Comparison of ENCODE assay signal across 1 cellular context in the genomic region with DNA sequence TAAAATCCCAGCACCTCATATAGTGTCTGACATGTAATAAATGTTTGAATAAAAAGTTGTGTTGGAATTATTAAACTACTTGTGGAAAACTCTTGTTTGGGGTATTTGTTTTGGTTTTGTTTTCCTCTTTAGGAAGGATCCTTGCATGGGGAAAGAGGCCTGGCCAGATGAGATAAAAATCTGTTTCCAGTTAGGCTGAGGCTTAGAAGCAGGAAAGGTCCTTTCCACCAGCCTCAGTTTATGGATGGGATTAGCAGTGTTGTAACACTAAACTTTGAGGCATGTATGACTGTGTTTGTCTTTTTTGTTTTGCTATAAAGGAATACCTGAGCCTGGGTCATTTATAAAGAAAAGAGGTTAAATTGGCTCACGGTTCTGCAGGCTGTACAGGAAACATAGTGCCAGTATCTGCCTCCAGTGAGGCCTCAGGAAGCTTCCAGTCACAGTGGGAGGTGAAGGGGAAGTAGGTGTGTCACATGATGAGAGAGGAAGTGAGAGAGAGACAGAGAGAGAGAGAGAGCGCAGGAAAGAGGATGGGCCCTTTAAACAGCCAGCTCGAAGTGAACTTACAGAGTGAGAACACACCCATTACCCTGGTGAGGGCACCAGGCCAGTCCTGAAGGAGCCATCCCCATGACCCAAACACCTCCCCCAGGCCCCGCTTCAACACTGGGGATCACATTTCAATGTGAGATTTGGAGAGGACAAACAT.
TF ChIP-seq lines count a peak whose summit lies in the region.

No MANE protein-coding gene starts in this region.

TF ChIP-seq in IMR-90, 13 proteins besides CTCF, POLR2A, EP300 and RAD21:
- TF ChIP-seq SMC3 (IDR thresholded peaks at IDR 0.05; ENCODE audit: low read depth, low read length) (no peak), FOS (IDR thresholded peaks at IDR 0.05; ENCODE audit: low read depth, low read length) (no peak)
- TF ChIP-seq, protein P1, sequence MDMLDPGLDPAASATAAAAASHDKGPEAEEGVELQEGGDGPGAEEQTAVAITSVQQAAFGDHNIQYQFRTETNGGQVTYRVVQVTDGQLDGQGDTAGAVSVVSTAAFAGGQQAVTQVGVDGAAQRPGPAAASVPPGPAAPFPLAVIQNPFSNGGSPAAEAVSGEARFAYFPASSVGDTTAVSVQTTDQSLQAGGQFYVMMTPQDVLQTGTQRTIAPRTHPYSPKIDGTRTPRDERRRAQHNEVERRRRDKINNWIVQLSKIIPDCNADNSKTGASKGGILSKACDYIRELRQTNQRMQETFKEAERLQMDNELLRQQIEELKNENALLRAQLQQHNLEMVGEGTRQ (IDR thresholded peaks at IDR 0.05; ENCODE audit: low read depth, low read length) = no peak
